ENCODE assay signal across 13 cellular contexts in the genomic region with DNA sequence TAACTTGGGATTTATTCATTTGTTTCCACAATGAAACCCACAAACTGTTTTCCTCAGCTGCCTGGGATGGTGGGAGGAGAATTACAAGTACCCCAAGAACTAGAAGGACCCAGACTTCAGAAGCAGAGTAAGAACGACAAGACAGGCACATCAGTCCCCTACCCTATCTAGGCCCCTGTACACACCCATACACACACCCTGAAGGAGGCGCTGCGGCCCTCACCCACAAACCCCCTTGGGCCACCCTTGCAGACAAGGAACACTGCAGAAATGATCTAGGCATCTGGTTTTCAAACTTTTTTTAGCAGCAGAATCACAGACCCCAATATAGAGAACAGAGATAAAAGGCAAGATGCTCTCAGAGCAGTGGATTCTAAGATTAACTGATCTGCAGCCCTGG. TPM values are rescaled to one million over a fixed set of nuclear protein-coding genes. Genes with fewer than 3 reads are reported as not detected.
DNase-seq lines count a peak whose midpoint lies in the region; TF ChIP-seq lines count a peak whose summit lies in the region.
"Had no signal": no experiment of that assay in that cellular context is flagged by ENCODE, and none has a peak within 500 bp of the region (broad histone marks: within the 10 kb centered on the region; RNA-seq: fewer than 3 reads in every experiment).

No MANE protein-coding gene starts in this region.

- H3K27ac ChIP-seq in CD4-positive, alpha-beta memory T cell (ENCODE audit: low read depth, low read length): no peak overlapping the region
- H3K27ac ChIP-seq in WERI-Rb-1: no peak overlapping the region

- peaks cover 84% of the 10 kb centered on the region for H3K4me1 ChIP-seq in CD4-positive, alpha-beta memory T cell (ENCODE audit: insufficient read depth, low read length)
- H3K4me1 ChIP-seq in Caco-2: peaks cover 10% of the 10 kb centered on the region
- H3K4me1 ChIP-seq: BE2C had no signal

- H3K9me3 ChIP-seq in CD4-positive, alpha-beta memory T cell (ENCODE audit: control insufficient read depth in 1 of 2, low read length in 2 of 2): no peaks in the 10 kb centered on the region
- H3K9me3 ChIP-seq in WERI-Rb-1 (ENCODE audit: severe bottlenecking) (no peaks in the 10 kb centered on the region), Caco-2 (no peaks in the 10 kb centered on the region)
- H3K9me3 ChIP-seq: BE2C, HAP-1 had no signal

- H3K27me3 Mint-ChIP-seq in CD4-positive, alpha-beta memory T cell: no peaks in the 10 kb centered on the region
- H3K27me3 Mint-ChIP-seq in activated T-helper 1 cell treated with anti-CD3 and anti-CD28 coated beads, Interleukin-12 subunit alpha, Interleukin-12 subunit beta, Interleukin-2, Interleukin-4 antibody, amounts not matched to agents 30 ng/mL and 10 ng/mL and 1 ng/mL, durations not matched to agents 14 hours and 24 hours and 36 hours (ENCODE audit: insufficient read depth): no peaks in the 10 kb centered on the region
- H3K27me3 Mint-ChIP-seq in Caco-2 (ENCODE audit: insufficient read depth, unreplicated experiment): no peaks in the 10 kb centered on the region

- H3K36me3 ChIP-seq in CD4-positive, alpha-beta memory T cell (ENCODE audit: insufficient read depth, low read length): no peaks in the 10 kb centered on the region
- no peaks in the 10 kb centered on the region for H3K36me3 ChIP-seq in WERI-Rb-1
- H3K36me3 ChIP-seq in Caco-2 (ENCODE audit: control insufficient read depth, insufficient read depth, low read length): no peaks in the 10 kb centered on the region
- H3K36me3 ChIP-seq: BE2C, HAP-1 had no signal

- POLR2A ChIA-PET in CD4-positive, alpha-beta memory T cell (lab: Charles Lee; ENCODE audit: partially characterized antibody): no interaction called here
- POLR2A ChIA-PET in Caco-2 (lab: Charles Lee): no interaction called here

- peak; percentile 32 for TF ChIP-seq CTCF in GM12864 (IDR thresholded peaks at IDR 0.05; ENCODE audit: low read depth, low read length, missing control alignments)
- peak; percentile 56 for TF ChIP-seq CTCF in WERI-Rb-1 (IDR thresholded peaks at IDR 0.05; ENCODE audit: low read depth, low read length)
- no peak for TF ChIP-seq CTCF in Caco-2 (IDR thresholded peaks at IDR 0.05; ENCODE audit: insufficient read depth in 1 of 2, low read depth in 1 of 2, low read length in 1 of 2, severe bottlenecking in 1 of 2, unreplicated experiment in 1 of 2)

- BruUV-seq in Caco-2 (replicated peaks; lab: Mats Ljungman, UMichigan): no TSS peak

- intact Hi-C loops in CD4-positive, alpha-beta memory T cell (cut with micrococcal nuclease): no loop called here
- intact Hi-C loops in activated T-helper 1 cell treated with anti-CD3 and anti-CD28 coated beads, Interleukin-12 subunit alpha, Interleukin-12 subunit beta, Interleukin-2, Interleukin-4 antibody, amounts not matched to agents 30 ng/mL and 10 ng/mL and 1 ng/mL, durations not matched to agents 14 hours and 24 hours and 36 hours (cut with micrococcal nuclease): no loop called here
- intact Hi-C loops in Caco-2 (cut with micrococcal nuclease; ENCODE audit: unreplicated experiment): no loop called here

- H3K9me3 Mint-ChIP-seq in CD4-positive, alpha-beta memory T cell: no peaks in the 10 kb centered on the region
- no peaks in the 10 kb centered on the region for H3K9me3 Mint-ChIP-seq in activated T-helper 1 cell treated with anti-CD3 and anti-CD28 coated beads, Interleukin-12 subunit alpha, Interleukin-12 subunit beta, Interleukin-2, Interleukin-4 antibody, amounts not matched to agents 30 ng/mL and 10 ng/mL and 1 ng/mL, durations not matched to agents 14 hours and 24 hours and 36 hours
- H3K9me3 Mint-ChIP-seq in Caco-2 (ENCODE audit: unreplicated experiment): no peaks in the 10 kb centered on the region

- no peak for DNase-seq in CD4-positive, alpha-beta memory T cell
- DNase-seq in GM12864 (ENCODE audit: low read depth) (no peak), WERI-Rb-1 (no peak), iPS-NIHi11 (ENCODE audit: low spot score) (peak; percentile 36), Caco-2 (no peak), HT-29 (ENCODE audit: low spot score) (no peak)
- DNase-seq in activated T-helper 1 cell treated with anti-CD3 and anti-CD28 coated beads, Interleukin-12 subunit alpha, Interleukin-12 subunit beta, Interleukin-2, Interleukin-4 antibody, amounts not matched to agents 30 ng/mL and 10 ng/mL and 1 ng/mL, durations not matched to agents 14 hours and 24 hours and 36 hours (ENCODE audit: low spot score): no peak
- DNase-seq: BE2C; DMS53; NCI-H1105 treated with DMSO at 0.1 percent for 48 hours; NK-92 treated with Interleukin-12 subunit alpha and Interleukin-12 subunit beta, amount 100 ng/mL, for 24 hours; stimulated activated naive CD4-positive, alpha-beta T cell had no signal

- H3K36me3 Mint-ChIP-seq in CD4-positive, alpha-beta memory T cell: peaks cover 3 to 19% of the 10 kb centered on the region in 2 donors
- peaks cover 33% of the 10 kb centered on the region for H3K36me3 Mint-ChIP-seq in activated T-helper 1 cell treated with anti-CD3 and anti-CD28 coated beads, Interleukin-12 subunit alpha, Interleukin-12 subunit beta, Interleukin-2, Interleukin-4 antibody, amounts not matched to agents 30 ng/mL and 10 ng/mL and 1 ng/mL, durations not matched to agents 14 hours and 24 hours and 36 hours (ENCODE audit: low read depth)
- H3K36me3 Mint-ChIP-seq in Caco-2 (ENCODE audit: insufficient read depth, unreplicated experiment): no peaks in the 10 kb centered on the region

- CTCF ChIA-PET in CD4-positive, alpha-beta memory T cell (lab: Charles Lee; ENCODE audit: partially characterized antibody): interaction anchor here (1.4 kb wide), 2 partner anchors 12 to 151 kb away, joined by 3 read pairs; no protein-coding TSS in a partner anchor
- CTCF ChIA-PET in Caco-2 (lab: Charles Lee): no interaction called here

- peaks cover 67 to 97% (median 81%) of the 10 kb centered on the region in 4 donors for H3K4me1 Mint-ChIP-seq in CD4-positive, alpha-beta memory T cell
- H3K4me1 Mint-ChIP-seq in activated T-helper 1 cell treated with anti-CD3 and anti-CD28 coated beads, Interleukin-12 subunit alpha, Interleukin-12 subunit beta, Interleukin-2, Interleukin-4 antibody, amounts not matched to agents 30 ng/mL and 10 ng/mL and 1 ng/mL, durations not matched to agents 14 hours and 24 hours and 36 hours (ENCODE audit: low read depth): peaks cover 85% of the 10 kb centered on the region
- peaks cover 13% of the 10 kb centered on the region for H3K4me1 Mint-ChIP-seq in Caco-2 (ENCODE audit: low read depth, unreplicated experiment)

- no peak overlapping the region for H3K4me3 Mint-ChIP-seq in CD4-positive, alpha-beta memory T cell
- H3K4me3 Mint-ChIP-seq in activated T-helper 1 cell treated with anti-CD3 and anti-CD28 coated beads, Interleukin-12 subunit alpha, Interleukin-12 subunit beta, Interleukin-2, Interleukin-4 antibody, amounts not matched to agents 30 ng/mL and 10 ng/mL and 1 ng/mL, durations not matched to agents 14 hours and 24 hours and 36 hours: no peak overlapping the region
- H3K4me3 Mint-ChIP-seq in Caco-2 (ENCODE audit: unreplicated experiment): no peak overlapping the region

- no peak overlapping the region for H3K4me3 ChIP-seq in CD4-positive, alpha-beta memory T cell (ENCODE audit: low read length in 2 of 2)
- H3K4me3 ChIP-seq in GM12864 (ENCODE audit: low read depth, low read length): no peak overlapping the region
- H3K4me3 ChIP-seq in WERI-Rb-1 (ENCODE audit: low read depth, low read length): no peak overlapping the region
- no peak overlapping the region for H3K4me3 ChIP-seq in Caco-2 (ENCODE audit: low read depth, low read length)
- H3K4me3 ChIP-seq: HAP-1 had no signal

- H3K27ac Mint-ChIP-seq in CD4-positive, alpha-beta memory T cell: peak overlapping the region in 4 of 7 donors; percentile 8 to 80 (median 39)
- H3K27ac Mint-ChIP-seq in activated T-helper 1 cell treated with anti-CD3 and anti-CD28 coated beads, Interleukin-12 subunit alpha, Interleukin-12 subunit beta, Interleukin-2, Interleukin-4 antibody, amounts not matched to agents 30 ng/mL and 10 ng/mL and 1 ng/mL, durations not matched to agents 14 hours and 24 hours and 36 hours: no peak overlapping the region
- no peak overlapping the region for H3K27ac Mint-ChIP-seq in Caco-2 (ENCODE audit: unreplicated experiment)

- H3K27me3 ChIP-seq in CD4-positive, alpha-beta memory T cell (ENCODE audit: insufficient read depth, low read length): no peaks in the 10 kb centered on the region
- no peaks in the 10 kb centered on the region for H3K27me3 ChIP-seq in WERI-Rb-1 (ENCODE audit: insufficient read depth, low read depth, severe bottlenecking)
- H3K27me3 ChIP-seq in Caco-2 (replicated peaks; ENCODE audit: control insufficient read depth, insufficient read depth, low read length): no peaks in the 10 kb centered on the region
- H3K27me3 ChIP-seq: BE2C had no signal

RNA-seq across cellular contexts. Expression of a gene that starts 55.0 kb away (rescaled TPM):
- 10 to 100 TPM; 25.9 to 28.3 TPM for total RNA-seq in CD4-positive, alpha-beta memory T cell
- 1 to 10 TPM; 1.1 to 8.8 TPM for polyA plus RNA-seq in CD4-positive, alpha-beta memory T cell
- total RNA-seq in activated T-helper 1 cell treated with anti-CD3 and anti-CD28 coated beads, Interleukin-12 subunit alpha, Interleukin-12 subunit beta, Interleukin-2, Interleukin-4 antibody, amounts not matched to agents 30 ng/mL and 10 ng/mL and 1 ng/mL, durations not matched to agents 14 hours and 24 hours and 36 hours: 47.9 and 48.2 TPM in 2 replicates
- total RNA-seq in Caco-2 (2022): 0.39 and 0.49 TPM in 2 replicates
- total RNA-seq in HT-29 (2014; rRNA removed; shearing (Covaris generic)): 4.2 and 6.8 TPM in 2 replicates

Comparison
In these comparisons a context has a peak if more than half of its experiments do, and no peak if none do; other contexts are left out.
1. H3K27ac Mint-ChIP-seq: peak in CD4-positive, alpha-beta memory T cell (4 of 7); none in activated T-helper 1 cell treated with anti-CD3 and anti-CD28 coated beads, Interleukin-12 subunit alpha, Interleukin-12 subunit beta, Interleukin-2, Interleukin-4 antibody, amounts not matched to agents 30 ng/mL and 10 ng/mL and 1 ng/mL, durations not matched to agents 14 hours and 24 hours and 36 hours (single experiment) and Caco-2 (single experiment).
2. CTCF ChIP-seq: peak in GM12864 (single experiment) and WERI-Rb-1 (single experiment); none in Caco-2 (0 of 2).